19 cellular contexts compared by ENCODE assay signal in the genomic region with DNA sequence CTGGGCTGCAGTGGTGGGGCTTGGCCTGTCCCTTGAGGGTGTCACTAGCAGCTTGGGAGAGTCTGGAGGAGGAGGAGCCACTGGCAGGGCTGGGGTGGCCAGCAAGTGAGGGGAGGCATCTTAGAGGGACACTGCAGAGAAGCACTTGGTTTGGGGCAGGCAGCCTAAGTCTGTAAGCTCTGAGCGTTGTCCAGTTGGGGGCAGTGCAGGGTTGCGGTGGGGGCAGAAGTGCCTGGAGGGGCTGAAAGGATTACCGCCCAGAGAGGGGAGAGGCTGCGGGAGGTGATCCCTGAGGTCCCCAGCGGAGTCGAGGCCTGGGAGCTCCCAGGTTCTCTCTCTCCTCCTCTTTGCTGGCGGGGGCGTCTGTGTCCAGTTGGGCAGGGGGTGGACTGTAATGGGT. TPM values are rescaled to one million over a fixed set of nuclear protein-coding genes. Genes with fewer than 3 reads are reported as not detected.
DNase-seq lines count a peak whose midpoint lies in the region; ATAC-seq and TF ChIP-seq lines count a peak whose summit lies in the region.
"Had no signal": no experiment of that assay in that cellular context is flagged by ENCODE, and none has a peak within 500 bp of the region (broad histone marks: within the 10 kb centered on the region; RNA-seq: fewer than 3 reads in every experiment).

No MANE protein-coding gene starts in this region.

- no peaks in the 10 kb centered on the region for H3K27me3 ChIP-seq in ascending aorta
- H3K27me3 ChIP-seq: breast epithelium had no signal

- in situ Hi-C loops in ACHN (cut with HindIII; ENCODE audit: low pct_ligation_motif_present, low pct_unique_long_range_greater_than_20kb, low sequenced_read_pairs) (no loop called here), G401 (cut with HindIII; ENCODE audit: low sequenced_read_pairs) (no loop called here)

- ATAC-seq in WTC11 = peak; percentile 89
- ATAC-seq: activated naive CD4-positive, alpha-beta T cell treated with anti-CD3 and anti-CD28 coated beads, Interleukin-2, amount 50 U/mL, for 72 hours; activated T-cell treated with anti-CD3 and anti-CD28 coated beads, Interleukin-2, amount 50 U/mL, for 4 hours; left lobe of liver; PC-3 had no signal

- H3K9me3 Mint-ChIP-seq in WTC11 = no peaks in the 10 kb centered on the region
- H3K9me3 Mint-ChIP-seq: activated CD4-positive, alpha-beta memory T cell treated with anti-CD3 and anti-CD28 coated beads for 36 hours; activated naive CD4-positive, alpha-beta T cell treated with anti-CD3 and anti-CD28 coated beads, Interleukin-2, amount 50 U/mL, for 72 hours; activated T-cell treated with anti-CD3 and anti-CD28 coated beads, Interleukin-2, amount 50 U/mL, for 4 hours had no signal

- H3K27ac ChIP-seq in ascending aorta = no peak overlapping the region
- H3K27ac ChIP-seq: breast epithelium, hepatocyte, HL-60, tibial artery had no signal

- no peak overlapping the region for H3K4me3 ChIP-seq in ascending aorta
- H3K4me3 ChIP-seq: breast epithelium, hepatocyte, smooth muscle cell, tibial artery had no signal

- H3K27me3 Mint-ChIP-seq in WTC11 (ENCODE audit: low read depth) = peaks cover 1% of the 10 kb centered on the region; the same call in 1 of the 2 replicates
- H3K27me3 Mint-ChIP-seq: activated CD4-positive, alpha-beta memory T cell treated with anti-CD3 and anti-CD28 coated beads for 36 hours had no signal

- H3K4me1 Mint-ChIP-seq in WTC11 = peaks cover 23% of the 10 kb centered on the region

- no peaks in the 10 kb centered on the region for H3K9me3 ChIP-seq in ascending aorta
- H3K9me3 ChIP-seq: breast epithelium, tibial artery had no signal

- TF ChIP-seq CTCF in WTC11 (IDR thresholded peaks at IDR 0.05) = no peak
- TF ChIP-seq CTCF in ascending aorta (IDR thresholded peaks at IDR 0.05) = no peak

- intact Hi-C loops in ascending aorta (cut with DNase I) = no loop called here

- CTCF ChIA-PET in WTC11 (lab: Charles Lee) = interaction anchor here (0.5 to 8.3 kb wide), 36 partner anchors 9 to 276 kb away, joined by 3 to 223 read pairs (median 6); no protein-coding TSS in a partner anchor

- H3K36me3 Mint-ChIP-seq in WTC11 = no peaks in the 10 kb centered on the region
- H3K36me3 Mint-ChIP-seq: activated CD4-positive, alpha-beta memory T cell treated with anti-CD3 and anti-CD28 coated beads for 36 hours; activated naive CD4-positive, alpha-beta T cell treated with anti-CD3 and anti-CD28 coated beads, Interleukin-2, amount 50 U/mL, for 72 hours had no signal

- no peak overlapping the region for H3K27ac Mint-ChIP-seq in WTC11
- H3K27ac Mint-ChIP-seq: activated CD4-positive, alpha-beta memory T cell treated with anti-CD3 and anti-CD28 coated beads for 36 hours; activated naive CD4-positive, alpha-beta T cell treated with anti-CD3 and anti-CD28 coated beads, Interleukin-2, amount 50 U/mL, for 72 hours had no signal

- H3K4me1 ChIP-seq in ascending aorta = no peaks in the 10 kb centered on the region
- H3K4me1 ChIP-seq: breast epithelium, tibial artery had no signal

- DNase-seq in ACHN (peak; percentile 5), ELF-1 (ENCODE audit: low read depth, low spot score) (peak; percentile 68), WTC11 (ENCODE audit: low spot score) (peak; percentile 76), iPS-NIHi7 (ENCODE audit: extremely low spot score) (peak; percentile 69), ascending aorta (ENCODE audit: low spot score in 2 of 2) (no peak), middle frontal gyrus (ENCODE audit: extremely low spot score, low spot score) (no peak), G401 (ENCODE audit: low spot score) (no peak), T-helper 2 cell (no peak)
- DNase-seq: activated CD4-positive, alpha-beta memory T cell treated with anti-CD3 and anti-CD28 coated beads for 36 hours; activated T-cell treated with anti-CD3 and anti-CD28 coated beads, Interleukin-2, amount 50 U/mL, for 4 hours; PC-3; posterior cingulate gyrus; tibial artery had no signal

- H3K36me3 ChIP-seq in ascending aorta = no peaks in the 10 kb centered on the region
- H3K36me3 ChIP-seq: breast epithelium, tibial artery had no signal

- H3K4me3 Mint-ChIP-seq in WTC11 = no peak overlapping the region
- H3K4me3 Mint-ChIP-seq: activated CD4-positive, alpha-beta memory T cell treated with anti-CD3 and anti-CD28 coated beads for 36 hours; activated T-cell treated with anti-CD3 and anti-CD28 coated beads, Interleukin-2, amount 50 U/mL, for 4 hours had no signal

- POLR2A ChIA-PET in WTC11 (lab: Charles Lee) = no interaction called here

TF ChIP-seq in WTC11, 78 proteins besides CTCF, POLR2A, EP300 and RAD21:
- TF ChIP-seq RELA (CRISPR knock-in tag; IDR thresholded peaks at IDR 0.05; ENCODE audit: borderline replicate concordance) (no peak), EMX1 (CRISPR knock-in tag; IDR thresholded peaks at IDR 0.05) (no peak)

RNA-seq across cellular contexts. Expression of a gene that starts 7.4 kb away (rescaled TPM):
- total RNA-seq in WTC11 (2021) (8.7 to 9.9 TPM (median 9.8 TPM) in 3 replicates), ascending aorta (7.8 TPM)
- total RNA-seq in G401 (2014; rRNA removed; shearing (Covaris generic)) = not detected in 2 replicates
- total RNA-seq: activated CD4-positive, alpha-beta memory T cell treated with anti-CD3 and anti-CD28 coated beads for 36 hours; activated naive CD4-positive, alpha-beta T cell treated with anti-CD3 and anti-CD28 coated beads, Interleukin-2, amount 50 U/mL, for 72 hours; activated T-cell treated with anti-CD3 and anti-CD28 coated beads, Interleukin-2, amount 50 U/mL, for 4 hours; PC-3; smooth muscle cell had no signal

Comparison
In these comparisons a context has a peak if more than half of its experiments do, and no peak if none do; other contexts are left out.
1. DNase-seq: peak in ACHN (single experiment), ELF-1 (single experiment), WTC11 (single experiment) and iPS-NIHi7 (single experiment); none in ascending aorta (0 of 2), middle frontal gyrus (single experiment), G401 (single experiment) and T-helper 2 cell (0 of 5).